In genomic region chr4:25863347-25863784, GRCh38 we compare ENCODE assay signal across 8 cellular contexts. TPM values are rescaled to one million over a fixed set of nuclear protein-coding genes. Genes with fewer than 3 reads are reported as not detected.
DNase-seq lines count a peak whose midpoint lies in the region; ATAC-seq and TF ChIP-seq lines count a peak whose summit lies in the region.

No MANE protein-coding gene starts in this region.

- H2AK5ac ChIP-seq in mesendoderm (ENCODE audit: low read length): no peak overlapping the region

- no peak for ATAC-seq in GM21515 (IDR thresholded peaks at IDR 0.05; ENCODE audit: unreplicated experiment)

- WGBS in mesendoderm (ENCODE audit: extremely low coverage, insufficient coverage, low lambda C conversion rate): no CpG with 5 or more reads among the region's 26 CpGs

- H4K5ac ChIP-seq in mesendoderm (ENCODE audit: low read length): no peak overlapping the region

- H3K79me1 ChIP-seq in mesendoderm (ENCODE audit: low read length): peaks cover 2% of the 10 kb centered on the region

- peak overlapping the region; percentile 65 for H3K4me3 ChIP-seq in choroid plexus epithelial cell (ENCODE audit: low read depth, low read length)
- peak overlapping the region; percentile 59 for H3K4me3 ChIP-seq in mesendoderm (ENCODE audit: low read length)

- peak overlapping the region; percentile 79 for H3K56ac ChIP-seq in mesendoderm (ENCODE audit: low read length)

- CTCF ChIA-PET in RWPE1 (lab: Yijun Ruan, JAX): interaction anchor here (0.6 kb wide), 1 partner anchor 9 kb away, joined by 4 read pairs; no protein-coding TSS in a partner anchor

- H3K4me2 ChIP-seq in mesendoderm (ENCODE audit: low read length): peak overlapping the region; percentile 89

- H3K27me3 ChIP-seq in mesendoderm (ENCODE audit: insufficient read depth, low read length, poor library complexity): no peaks in the 10 kb centered on the region

- POLR2A ChIA-PET in RWPE1 (lab: Yijun Ruan, JAX; ENCODE audit: low non-redundant PET): interaction anchor here (0.6 to 0.9 kb wide), 2 partner anchors 13 to 57 kb away, joined by 3 read pairs; no protein-coding TSS in a partner anchor

- H4K8ac ChIP-seq in mesendoderm (ENCODE audit: low read depth, low read length): no peak overlapping the region

- H2BK5ac ChIP-seq in mesendoderm (ENCODE audit: low read length): no peak overlapping the region

- H3K23ac ChIP-seq in mesendoderm (ENCODE audit: low read length): no peak overlapping the region

- DNase-seq in DMS53 treated with DMSO at 0.1 percent for 48 hours (lab: John Stamatoyannopoulos, UW; ENCODE audit: unreplicated experiment) (peak; percentile 46), NCI-H748 (lab: John Stamatoyannopoulos, UW; ENCODE audit: unreplicated experiment) (peak; percentile 71), choroid plexus epithelial cell (ENCODE audit: low read depth) (no peak), mesendoderm (peak; percentile 64), GDM1 (lab: John Stamatoyannopoulos, UW) (no peak), RWPE1 (ENCODE audit: low spot score) (no peak), activated gamma-delta T cell treated with Interleukin-2 at 50 U/mL for 16 hours (no peak)

- H3K4ac ChIP-seq in mesendoderm (ENCODE audit: low read depth, low read length): peak overlapping the region; percentile 83

- H3K36me3 ChIP-seq in mesendoderm (ENCODE audit: control insufficient read depth, insufficient read depth, low read length): no peaks in the 10 kb centered on the region

- H3K4me1 ChIP-seq in mesendoderm (ENCODE audit: control insufficient read depth, low read depth, low read length): no peaks in the 10 kb centered on the region

- TF ChIP-seq CTCF in choroid plexus epithelial cell (conservative IDR thresholded peaks at IDR 0.05; ENCODE audit: low read depth, low read length) (peak; percentile 37), RWPE1 (conservative IDR thresholded peaks at IDR 0.05; ENCODE audit: low read depth) (no peak; the same call in 1 of the 2 replicates)

- H3K27ac ChIP-seq in mesendoderm (ENCODE audit: low read depth, low read length) (peak overlapping the region; percentile 59), RWPE1 (no peak overlapping the region)

- no peak overlapping the region for H2BK15ac ChIP-seq in mesendoderm (replicated peaks; ENCODE audit: low read depth)

- peak overlapping the region; percentile 65 for H3K9ac ChIP-seq in mesendoderm (ENCODE audit: low read length)

- peak overlapping the region; percentile 98 for H3K18ac ChIP-seq in mesendoderm (ENCODE audit: low read length)

- no peak overlapping the region for H2BK120ac ChIP-seq in mesendoderm (ENCODE audit: low read depth, low read length)

- H3K79me2 ChIP-seq in mesendoderm (ENCODE audit: control insufficient read depth, insufficient read depth, low read length): peaks cover 2% of the 10 kb centered on the region

RNA-seq across cellular contexts. Expression of gene SEL1L3, which starts 0.6 kb away (rescaled TPM):
- polyA plus RNA-seq in mesendoderm (2013, experiment 1 of 2): 34.3 TPM
- polyA plus RNA-seq in mesendoderm (2013, experiment 2 of 2): 36.9 TPM

RNA-seq across cellular contexts. Expression of gene SMIM20, which starts 50.7 kb away (rescaled TPM):
- 28.3 TPM for polyA plus RNA-seq in mesendoderm (2013, experiment 1 of 2)
- 28.3 TPM for polyA plus RNA-seq in mesendoderm (2013, experiment 2 of 2)

Comparison
In these comparisons a context has a peak if more than half of its experiments do, and no peak if none do; other contexts are left out.
1. DNase-seq: peak in DMS53 treated with DMSO at 0.1 percent for 48 hours (single experiment), NCI-H748 (single experiment) and mesendoderm (single experiment); none in choroid plexus epithelial cell (single experiment), GDM1 (single experiment), RWPE1 (single experiment) and activated gamma-delta T cell treated with Interleukin-2 at 50 U/mL for 16 hours (single experiment).